In genomic region chr12:116125084-116125483, GRCh38 we compare ENCODE assay signal across 1 cellular context.
TF ChIP-seq lines count a peak whose summit lies in the region.

No MANE protein-coding gene starts in this region.

TF ChIP-seq in HepG2, 621 proteins besides CTCF, POLR2A, EP300 and RAD21 (continued from another document):
- TF ChIP-seq CBX2 (IDR thresholded peaks at IDR 0.05; ENCODE audit: low read depth, low read length) (no peak), CBX2 (CRISPR knock-in tag; IDR thresholded peaks at IDR 0.05; ENCODE audit: low read depth) (no peak), ZNF446 (CRISPR knock-in tag; IDR thresholded peaks at IDR 0.05) (no peak), KAT2B (IDR thresholded peaks at IDR 0.05; ENCODE audit: borderline replicate concordance, low read depth, low read length) (peak; percentile 26; the same call in 1 of the 2 replicates), ISX (CRISPR knock-in tag; conservative IDR thresholded peaks at IDR 0.05) (no peak), ZNF121 (CRISPR knock-in tag; IDR thresholded peaks at IDR 0.05) (peak; percentile 55; the same call in 1 of the 2 replicates), ZBTB4 (CRISPR knock-in tag; IDR thresholded peaks at IDR 0.05; ENCODE audit: borderline replicate concordance) (no peak), NFYC (CRISPR knock-in tag; IDR thresholded peaks at IDR 0.05) (no peak)
